ENCODE assay signal across 1 cellular context in the genomic region with DNA sequence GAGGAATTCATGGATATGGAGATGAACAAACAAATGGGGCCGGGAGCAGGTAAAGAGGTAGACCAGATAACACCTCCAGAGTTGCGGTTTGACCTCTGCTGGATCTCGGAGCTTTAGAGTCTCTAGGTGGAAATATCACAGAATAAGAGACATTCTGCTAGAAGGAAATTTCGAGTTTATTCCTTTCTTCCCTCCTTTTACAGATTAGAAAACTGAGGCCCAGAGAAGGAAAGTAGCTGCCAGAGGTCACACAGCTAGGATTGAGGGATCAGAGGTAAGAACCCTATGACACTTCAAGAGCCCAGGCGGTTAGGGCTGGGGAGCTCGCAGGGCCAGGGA.
A peak's percentile ranks its signal among the peaks of the same experiment; 100 is the strongest.
TF ChIP-seq lines count a peak whose summit lies in the region.

No MANE protein-coding gene starts in this region.

TF ChIP-seq in H1, 55 proteins besides CTCF, POLR2A, EP300 and RAD21:
- TF ChIP-seq TEAD4 (IDR thresholded peaks at IDR 0.05; ENCODE audit: low read depth, low read length) (no peak), KDM1A (IDR thresholded peaks at IDR 0.05; ENCODE audit: borderline replicate concordance, low read length) (peak; percentile 56; the same call in 1 of the 2 replicates)
